ENCODE assay signal across 24 cellular contexts in genomic region chr4:48450740-48451139, GRCh38. TPM values are rescaled to one million over a fixed set of nuclear protein-coding genes. Genes with fewer than 3 reads are reported as not detected.
"Had no signal": no experiment of that assay in that cellular context is flagged by ENCODE, and none has a peak within 500 bp of the region (broad histone marks: within the 10 kb centered on the region; RNA-seq: fewer than 3 reads in every experiment).

No MANE protein-coding gene starts in this region.

- H3K4me2 ChIP-seq: PC-9 had no signal

- H3K36me3 ChIP-seq: ascending aorta, MG63 had no signal

- H3K9me3 ChIP-seq: ascending aorta, body of pancreas, MG63 had no signal

- DNase-seq: activated B cell treated with CpG ODN at 0.5 μM for 24 hours; activated CD4-positive, alpha-beta memory T cell treated with anti-CD3 and anti-CD28 coated beads, Interleukin-2, amount 10 ng/mL, durations not matched to agents 7 days and 5 days; activated CD4-positive, alpha-beta T cell treated with anti-CD3 and anti-CD28 coated beads for 1 hour; activated CD4-positive, alpha-beta T cell treated with anti-CD3 and anti-CD28 coated beads, Interleukin-2, amount 50 U/mL, for 1 hour; activated CD8-positive, alpha-beta memory T cell treated with anti-CD3 and anti-CD28 coated beads, Interleukin-2, amount 50 U/mL, for 48 hours; activated effector memory CD4-positive, alpha-beta T cell treated with Interleukin-2 at 50 U/mL for 16 hours; activated naive CD4-positive, alpha-beta T cell; activated T-cell treated with anti-CD3 and anti-CD28 coated beads, Interleukin-2, amount 50 U/mL, for 1 hour; body of pancreas; MG63; NCI-H1092; NCI-H1417; NCI-H1694; NCI-H2029 treated with DMSO at 0.1 percent for 48 hours; NCI-H446; NCI-H524; PC-9; SIG-M5; T-helper 17 cell; T-helper 9 cell had no signal

- H3K9me3 Mint-ChIP-seq: activated B cell treated with CpG ODN at 0.5 μM for 24 hours; activated CD4-positive, alpha-beta memory T cell treated with anti-CD3 and anti-CD28 coated beads, Interleukin-2, amount 10 ng/mL, durations not matched to agents 7 days and 5 days; activated T-helper 1 cell treated with anti-CD3 and anti-CD28 coated beads, Interleukin-12 subunit alpha, Interleukin-12 subunit beta, Interleukin-2, Interleukin-4 antibody, amounts not matched to agents 30 ng/mL and 10 ng/mL and 1 ng/mL, durations not matched to agents 14 hours and 24 hours and 36 hours; central memory CD8-positive, alpha-beta T cell had no signal

- H3K4me1 ChIP-seq: ascending aorta, body of pancreas had no signal

- H3K4me3 ChIP-seq: ascending aorta, body of pancreas, MG63, PC-9 had no signal

- H3K4me1 Mint-ChIP-seq: activated B cell treated with CpG ODN at 0.5 μM for 24 hours; activated CD4-positive, alpha-beta memory T cell treated with anti-CD3 and anti-CD28 coated beads, Interleukin-2, amount 10 ng/mL, durations not matched to agents 7 days and 5 days; central memory CD8-positive, alpha-beta T cell; T-helper 17 cell had no signal

- H3K27ac Mint-ChIP-seq: activated B cell treated with CpG ODN at 0.5 μM for 24 hours; activated CD4-positive, alpha-beta memory T cell treated with anti-CD3 and anti-CD28 coated beads, Interleukin-2, amount 10 ng/mL, durations not matched to agents 7 days and 5 days; activated naive CD8-positive, alpha-beta T cell; activated T-helper 1 cell treated with anti-CD3 and anti-CD28 coated beads, Interleukin-12 subunit alpha, Interleukin-12 subunit beta, Interleukin-2, Interleukin-4 antibody, amounts not matched to agents 30 ng/mL and 10 ng/mL and 1 ng/mL, durations not matched to agents 14 hours and 24 hours and 36 hours; T-helper 17 cell had no signal

- H3K27me3 ChIP-seq: ascending aorta, body of pancreas, MG63 had no signal

- H3K27ac ChIP-seq: ascending aorta, body of pancreas, PC-9 had no signal

- H3K27me3 Mint-ChIP-seq: activated naive CD8-positive, alpha-beta T cell; central memory CD8-positive, alpha-beta T cell had no signal

- H3K36me3 Mint-ChIP-seq: activated naive CD8-positive, alpha-beta T cell had no signal

- ATAC-seq: body of pancreas, T-helper 17 cell had no signal

- H2AFZ ChIP-seq: PC-9 had no signal

- H3K4me3 Mint-ChIP-seq: activated B cell treated with CpG ODN at 0.5 μM for 24 hours; activated CD4-positive, alpha-beta memory T cell treated with anti-CD3 and anti-CD28 coated beads, Interleukin-2, amount 10 ng/mL, durations not matched to agents 7 days and 5 days; activated naive CD8-positive, alpha-beta T cell; activated T-helper 1 cell treated with anti-CD3 and anti-CD28 coated beads, Interleukin-12 subunit alpha, Interleukin-12 subunit beta, Interleukin-2, Interleukin-4 antibody, amounts not matched to agents 30 ng/mL and 10 ng/mL and 1 ng/mL, durations not matched to agents 14 hours and 24 hours and 36 hours; central memory CD8-positive, alpha-beta T cell; T-helper 17 cell had no signal

RNA-seq across cellular contexts. Expression of gene SLC10A4, which starts 32.4 kb away (rescaled TPM):
- total RNA-seq: activated B cell treated with CpG ODN at 0.5 μM for 24 hours; activated CD4-positive, alpha-beta memory T cell treated with anti-CD3 and anti-CD28 coated beads, Interleukin-2, amount 10 ng/mL, durations not matched to agents 7 days and 5 days; PC-9; T-helper 17 cell had no signal

RNA-seq across cellular contexts. Expression of gene ZAR1, which starts 39.3 kb away (rescaled TPM):
- total RNA-seq: activated B cell treated with CpG ODN at 0.5 μM for 24 hours; activated CD4-positive, alpha-beta memory T cell treated with anti-CD3 and anti-CD28 coated beads, Interleukin-2, amount 10 ng/mL, durations not matched to agents 7 days and 5 days; activated T-helper 1 cell treated with anti-CD3 and anti-CD28 coated beads, Interleukin-12 subunit alpha, Interleukin-12 subunit beta, Interleukin-2, Interleukin-4 antibody, amounts not matched to agents 30 ng/mL and 10 ng/mL and 1 ng/mL, durations not matched to agents 14 hours and 24 hours and 36 hours; body of pancreas; PC-9; T-helper 17 cell had no signal
